Comparison of ENCODE assay signal across 10 cellular contexts in the genomic region with DNA sequence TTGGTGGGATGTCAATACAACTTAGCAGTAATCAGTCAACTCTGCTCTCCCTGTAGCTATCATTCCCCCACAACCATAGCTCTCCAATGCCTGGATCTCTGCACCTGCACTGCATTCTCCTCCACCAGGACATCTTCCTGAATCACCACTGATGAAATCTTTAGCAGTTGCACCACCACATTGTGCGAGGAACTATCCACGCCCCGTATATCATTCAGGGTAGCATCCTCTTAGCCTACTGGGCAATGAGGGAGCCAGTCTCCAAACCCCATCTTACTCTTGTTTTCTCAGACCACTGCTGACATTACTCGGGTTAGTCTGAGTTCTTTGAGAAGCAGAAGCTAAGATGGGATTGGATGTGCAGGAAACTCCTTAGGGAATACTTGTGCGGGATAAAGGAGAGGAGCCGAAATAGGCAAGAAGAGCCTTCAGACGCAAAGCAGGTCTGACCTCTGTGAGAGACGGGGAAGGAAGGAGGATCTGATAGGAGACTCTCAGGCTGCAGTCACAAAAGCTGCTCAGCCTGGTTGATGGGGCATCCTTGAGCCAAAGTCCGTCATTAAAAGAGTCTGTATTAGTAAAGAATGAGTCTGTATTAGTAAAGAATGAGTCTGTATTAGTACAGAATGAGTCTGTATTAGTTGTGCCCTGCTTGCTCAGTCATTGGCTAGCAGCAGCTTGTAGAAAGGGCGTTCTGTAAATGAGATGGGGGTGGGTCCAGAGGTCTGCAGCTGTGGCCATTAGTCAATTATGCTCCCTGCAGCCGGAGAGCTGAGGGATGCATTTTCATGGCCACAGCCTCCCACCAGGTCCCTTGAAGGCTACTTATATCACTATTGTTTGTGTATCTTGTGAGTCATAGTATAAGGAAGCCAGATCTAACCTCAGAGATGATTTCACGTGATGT. TPM values are rescaled to one million over a fixed set of nuclear protein-coding genes. Genes with fewer than 3 reads are reported as not detected.
DNase-seq lines count a peak whose midpoint lies in the region; ATAC-seq and TF ChIP-seq lines count a peak whose summit lies in the region.
"Had no signal": no experiment of that assay in that cellular context is flagged by ENCODE, and none has a peak within 500 bp of the region (broad histone marks: within the 10 kb centered on the region; RNA-seq: fewer than 3 reads in every experiment).

No MANE protein-coding gene starts in this region.

- no peak overlapping the region for H3K23ac ChIP-seq in neuronal stem cell (ENCODE audit: low read depth, low read length, poor library complexity)

- no peak overlapping the region for H2BK15ac ChIP-seq in neuronal stem cell (ENCODE audit: low read length)

- H2BK5ac ChIP-seq in neuronal stem cell (ENCODE audit: low read length), result no peak overlapping the region

- H3K4me3 Mint-ChIP-seq in activated CD4-positive, alpha-beta T cell treated with anti-CD3 and anti-CD28 coated beads, Interleukin-2, amount 10 ng/mL, durations not matched to agents 7 days and 5 days, result no peak overlapping the region
- no peak overlapping the region for H3K4me3 Mint-ChIP-seq in stimulated activated memory B cell treated with anti-CD40 and anti-IgM and Interleukin-4, amounts not matched to agents 10 μg/mL and 1 μg/mL and 100 μg/mL, for 72 hours
- H3K4me3 Mint-ChIP-seq: T-cell had no signal

- peak overlapping the region; percentile 75 for H2AFZ ChIP-seq in neuronal stem cell (ENCODE audit: low read length)

- H3K27ac Mint-ChIP-seq in activated CD4-positive, alpha-beta T cell treated with anti-CD3 and anti-CD28 coated beads, Interleukin-2, amount 10 ng/mL, durations not matched to agents 7 days and 5 days, result no peak overlapping the region
- H3K27ac Mint-ChIP-seq in stimulated activated memory B cell treated with anti-CD40 and anti-IgM and Interleukin-4, amounts not matched to agents 10 μg/mL and 1 μg/mL and 100 μg/mL, for 72 hours, result no peak overlapping the region
- H3K27ac Mint-ChIP-seq: T-cell had no signal

- TF ChIP-seq CTCF in choroid plexus epithelial cell (conservative IDR thresholded peaks at IDR 0.05; ENCODE audit: low read depth, low read length), result no peak
- no peak for TF ChIP-seq CTCF in GM10266 (IDR thresholded peaks at IDR 0.05; ENCODE audit: control insufficient read depth, insufficient read depth, low read depth, missing control alignments)

- no peaks in the 10 kb centered on the region for H3K36me3 Mint-ChIP-seq in activated CD4-positive, alpha-beta T cell treated with anti-CD3 and anti-CD28 coated beads, Interleukin-2, amount 10 ng/mL, durations not matched to agents 7 days and 5 days (ENCODE audit: low read depth)
- H3K36me3 Mint-ChIP-seq in stimulated activated memory B cell treated with anti-CD40 and anti-IgM and Interleukin-4, amounts not matched to agents 10 μg/mL and 1 μg/mL and 100 μg/mL, for 72 hours, result no peaks in the 10 kb centered on the region
- H3K36me3 Mint-ChIP-seq: T-cell had no signal

- H3K9me3 ChIP-seq in neuronal stem cell (replicated peaks in 1 of 2; ENCODE audit: control insufficient read depth in 2 of 2, insufficient read depth in 1 of 2, low read depth in 1 of 2, low read length in 2 of 2), result no peaks in the 10 kb centered on the region

- H3K14ac ChIP-seq in neuronal stem cell (ENCODE audit: low read length), result no peak overlapping the region

- no peak overlapping the region for H3K4me2 ChIP-seq in neuronal stem cell (ENCODE audit: insufficient read depth, low read length, poor library complexity, severe bottlenecking)

- no peak overlapping the region for H2BK12ac ChIP-seq in neuronal stem cell (ENCODE audit: low read length)

- no peak overlapping the region for H3K9ac ChIP-seq in neuronal stem cell (ENCODE audit: low read depth, low read length, poor library complexity)

- peaks cover 0 to 2% (median 0%) of the 10 kb centered on the region in 3 experiments for H3K27me3 ChIP-seq in neuronal stem cell (ENCODE audit: control insufficient read depth in 3 of 3, insufficient read depth in 3 of 3, low read depth in 1 of 3, low read length in 3 of 3)

- H3K4ac ChIP-seq in neuronal stem cell (ENCODE audit: low read length), result no peak overlapping the region

- ATAC-seq in stimulated activated memory B cell treated with anti-CD40 and anti-IgM and Interleukin-4, amounts not matched to agents 10 μg/mL and 1 μg/mL and 100 μg/mL, for 72 hours, result no peak
- ATAC-seq: left colon had no signal

- H4K91ac ChIP-seq in neuronal stem cell (ENCODE audit: low read depth, low read length, poor library complexity), result no peak overlapping the region

- H3K4me1 ChIP-seq in neuronal stem cell (ENCODE audit: control insufficient read depth in 2 of 2, insufficient read depth in 1 of 2, low read depth in 1 of 2, low read length in 2 of 2), result peaks cover 6 to 9% of the 10 kb centered on the region in 2 donors

- CTCF ChIA-PET in activated CD4-positive, alpha-beta T cell treated with anti-CD3 and anti-CD28 coated beads, Interleukin-2, amount 10 ng/mL, durations not matched to agents 7 days and 5 days (lab: Charles Lee), result interaction anchor here (0.5 to 2.7 kb wide), 6 partner anchors 9 to 1651 kb away, joined by 3 to 7 read pairs (median 4); no protein-coding TSS in a partner anchor

- H3K27me3 Mint-ChIP-seq in activated CD4-positive, alpha-beta T cell treated with anti-CD3 and anti-CD28 coated beads, Interleukin-2, amount 10 ng/mL, durations not matched to agents 7 days and 5 days, result no peaks in the 10 kb centered on the region
- no peaks in the 10 kb centered on the region for H3K27me3 Mint-ChIP-seq in stimulated activated memory B cell treated with anti-CD40 and anti-IgM and Interleukin-4, amounts not matched to agents 10 μg/mL and 1 μg/mL and 100 μg/mL, for 72 hours
- H3K27me3 Mint-ChIP-seq: T-cell had no signal

- H3K4me1 Mint-ChIP-seq in activated CD4-positive, alpha-beta T cell treated with anti-CD3 and anti-CD28 coated beads, Interleukin-2, amount 10 ng/mL, durations not matched to agents 7 days and 5 days, result no peaks in the 10 kb centered on the region
- H3K4me1 Mint-ChIP-seq in stimulated activated memory B cell treated with anti-CD40 and anti-IgM and Interleukin-4, amounts not matched to agents 10 μg/mL and 1 μg/mL and 100 μg/mL, for 72 hours, result no peaks in the 10 kb centered on the region

- H2BK120ac ChIP-seq in neuronal stem cell (ENCODE audit: low read depth, low read length), result no peak overlapping the region

- no peak overlapping the region for H4K8ac ChIP-seq in neuronal stem cell (ENCODE audit: low read depth, low read length)

- no peaks in the 10 kb centered on the region for H3K79me1 ChIP-seq in neuronal stem cell (ENCODE audit: low read depth, low read length)

- H3K18ac ChIP-seq in neuronal stem cell (ENCODE audit: low read length), result no peak overlapping the region

- H3K27ac ChIP-seq in neuronal stem cell (replicated peaks; ENCODE audit: low read length), result no peak overlapping the region

- DNase-seq in GM04503 (ENCODE audit: low read depth) (peak; percentile 63), MV-4-11 (lab: John Stamatoyannopoulos, UW) (peak; percentile 39), choroid plexus epithelial cell (ENCODE audit: low read depth) (peak; percentile 98), neuronal stem cell (ENCODE audit: low spot score) (no peak), GM10266 (ENCODE audit: extremely low spot score) (no peak), DMS 273 (lab: John Stamatoyannopoulos, UW; ENCODE audit: unreplicated experiment) (no peak)
- DNase-seq in activated CD4-positive, alpha-beta T cell treated with anti-CD3 and anti-CD28 coated beads, Interleukin-2, amount 10 ng/mL, durations not matched to agents 7 days and 5 days, result no peak
- DNase-seq: left colon, T-cell had no signal

- H3K36me3 ChIP-seq in neuronal stem cell (replicated peaks in 1 of 2; ENCODE audit: control insufficient read depth in 2 of 2, insufficient read depth in 2 of 2, low read length in 2 of 2), result no peaks in the 10 kb centered on the region

- no peaks in the 10 kb centered on the region for H3K9me3 Mint-ChIP-seq in activated CD4-positive, alpha-beta T cell treated with anti-CD3 and anti-CD28 coated beads, Interleukin-2, amount 10 ng/mL, durations not matched to agents 7 days and 5 days
- H3K9me3 Mint-ChIP-seq in stimulated activated memory B cell treated with anti-CD40 and anti-IgM and Interleukin-4, amounts not matched to agents 10 μg/mL and 1 μg/mL and 100 μg/mL, for 72 hours, result no peaks in the 10 kb centered on the region
- H3K9me3 Mint-ChIP-seq: T-cell had no signal

- no peak overlapping the region for H2AK5ac ChIP-seq in neuronal stem cell (ENCODE audit: low read depth, low read length)

- H3K4me3 ChIP-seq in choroid plexus epithelial cell (ENCODE audit: low read depth, low read length) (peak overlapping the region; percentile 6), neuronal stem cell (ENCODE audit: low read length in 2 of 2) (no peak overlapping the region)

- no CpG with 5 or more reads among the region's 12 CpGs for WGBS in neuronal stem cell (ENCODE audit: extremely low coverage in 2 of 2, insufficient read length in 2 of 2, insufficient replicate concordance in 1 of 2), 2 donors

- POLR2A ChIA-PET in activated CD4-positive, alpha-beta T cell treated with anti-CD3 and anti-CD28 coated beads, Interleukin-2, amount 10 ng/mL, durations not matched to agents 7 days and 5 days (lab: Charles Lee), result interaction anchor here (0.5 kb wide), 1 partner anchor 208 kb away, joined by 4 read pairs; no protein-coding TSS in a partner anchor

RNA-seq across cellular contexts. Expression of a gene that starts 49.6 kb away (rescaled TPM):
- 11.3 TPM for polyA plus RNA-seq in neuronal stem cell (2013, experiment 1 of 2)
- 11.6 TPM for polyA plus RNA-seq in neuronal stem cell (2013, experiment 2 of 2)
- total RNA-seq in activated CD4-positive, alpha-beta T cell treated with anti-CD3 and anti-CD28 coated beads, Interleukin-2, amount 10 ng/mL, durations not matched to agents 7 days and 5 days, result 100 to 1,000 TPM; 114 to 115 TPM

Comparison
In these comparisons a context has a peak if more than half of its experiments do, and no peak if none do; other contexts are left out.
1. DNase-seq: peak in GM04503 (single experiment), MV-4-11 (single experiment) and choroid plexus epithelial cell (single experiment); none in neuronal stem cell (single experiment), activated CD4-positive, alpha-beta T cell treated with anti-CD3 and anti-CD28 coated beads, Interleukin-2, amount 10 ng/mL, durations not matched to agents 7 days and 5 days (single experiment), GM10266 (single experiment) and DMS 273 (single experiment).